ENCODE assay signal across 9 cellular contexts in genomic region chr21:36059823-36060158, GRCh38. TPM values are rescaled to one million over a fixed set of nuclear protein-coding genes. Genes with fewer than 3 reads are reported as not detected.
DNase-seq lines count a peak whose midpoint lies in the region; ATAC-seq, FAIRE-seq and TF ChIP-seq lines count a peak whose summit lies in the region.
"Had no signal": no experiment of that assay in that cellular context is flagged by ENCODE, and none has a peak within 500 bp of the region (broad histone marks: within the 10 kb centered on the region; RNA-seq: fewer than 3 reads in every experiment).

No MANE protein-coding gene starts in this region.

- SMC1A ChIA-PET in GM12878 (lab: Charles Lee; ENCODE audit: uncharacterized antibody, unreplicated experiment) = interaction anchor here (1.1 to 1.6 kb wide), 4 partner anchors 13 to 57 kb away, joined by 3 to 9 read pairs (median 4); no protein-coding TSS in a partner anchor

- no peaks in the 10 kb centered on the region for H3K27me3 ChIP-seq in MM.1S (replicated peaks; ENCODE audit: insufficient read depth, low read length)
- no peaks in the 10 kb centered on the region for H3K27me3 ChIP-seq in GM12878 (replicated peaks in 1 of 2; ENCODE audit: control insufficient read depth in 2 of 2, insufficient read depth in 2 of 2, low read length in 1 of 2)
- H3K27me3 ChIP-seq in stomach = no peaks in the 10 kb centered on the region

- H2AFZ ChIP-seq in MM.1S (ENCODE audit: low read length) (peak overlapping the region; percentile 81), GM12878 (ENCODE audit: control insufficient read depth, low read depth, low read length) (peak overlapping the region; percentile 73)

- RAD21 ChIA-PET in GM12878 (lab: Charles Lee; ENCODE audit: unreplicated experiment) = interaction anchor here (1.0 to 2.1 kb wide), 6 partner anchors 10 to 53 kb away, joined by 3 to 10 read pairs (median 4); partner anchors contain the start of gene CBR1

- TF ChIP-seq POLR2A in GM12878 (IDR thresholded peaks at IDR 0.05; ENCODE audit: low read depth, low read length) (no peak), stomach (IDR thresholded peaks at IDR 0.05) (no peak)

- H3F3A ChIP-seq in MM.1S (ENCODE audit: insufficient read depth, low read length) = peaks cover 10% of the 10 kb centered on the region

- H3K27ac ChIP-seq in HEK293 (ENCODE audit: extremely low read depth, low read depth, low read length) = peak overlapping the region; percentile 89
- H3K27ac ChIP-seq in MM.1S (ENCODE audit: low read length) = peak overlapping the region; percentile 77; the same call in 1 of the 2 replicates
- H3K27ac ChIP-seq in GM12878 (ENCODE audit: control insufficient read depth, insufficient read depth) = peak overlapping the region; percentile 79
- H3K27ac ChIP-seq in stomach = peak overlapping the region; percentile 91 to 94 (median 92)

- no peak for FAIRE-seq in GM12878 (lab: Jason Lieb, UNC)
- FAIRE-seq: endometrium had no signal

- peaks cover 24% of the 10 kb centered on the region for H3K4me1 Mint-ChIP-seq in activated CD4-positive, alpha-beta T cell treated with anti-CD3 and anti-CD28 coated beads, Interleukin-2, amount 10 ng/mL, durations not matched to agents 24 days and 14 days

- H3K4me1 ChIP-seq in HEK293 (ENCODE audit: control insufficient read depth, insufficient read depth, low read length) (peaks cover 8% of the 10 kb centered on the region; the same call in 1 of the 2 replicates), MM.1S (ENCODE audit: low read length) (peaks cover 10% of the 10 kb centered on the region; the same call in 1 of the 2 replicates), GM12878 (ENCODE audit: control insufficient read depth, insufficient read depth, low read length) (no peaks in the 10 kb centered on the region), stomach (peaks cover 11 to 30% (median 27%) of the 10 kb centered on the region in 4 donors)

- TF ChIP-seq EP300 in GM12878 (IDR thresholded peaks at IDR 0.05; ENCODE audit: borderline replicate concordance in 1 of 2, control insufficient read depth in 1 of 2, low read depth in 2 of 2, low read length in 2 of 2) = no peak
- no peak for TF ChIP-seq EP300 in stomach (IDR thresholded peaks at IDR 0.05)

- H3K79me2 ChIP-seq in MM.1S (ENCODE audit: low read length) (peaks cover 23% of the 10 kb centered on the region), GM12878 (ENCODE audit: control insufficient read depth, insufficient read depth, low read length) (peaks cover 10% of the 10 kb centered on the region)

- peak; percentile 73 for ATAC-seq in GM12878

- POLR2A ChIA-PET in HEK293 (lab: Yijun Ruan, JAX) (interaction anchor here (0.6 to 2.3 kb wide), 12 partner anchors 8 to 1172 kb away, joined by 3 to 58 read pairs (median 6); partner anchors contain the start of gene CBR1), GM12878 (lab: Charles Lee) (interaction anchor here (0.9 to 2.3 kb wide), 3 partner anchors 9 to 52 kb away, joined by 3 to 5 read pairs (median 5); no protein-coding TSS in a partner anchor)

- no peak for TF ChIP-seq RAD21 in GM12878 (IDR thresholded peaks at IDR 0.05; ENCODE audit: insufficient read depth, low read depth, low read length)

- peak overlapping the region; percentile 99 for H3K27ac Mint-ChIP-seq in activated CD4-positive, alpha-beta T cell treated with anti-CD3 and anti-CD28 coated beads, Interleukin-2, amount 10 ng/mL, durations not matched to agents 24 days and 14 days

- no peak for DNase-seq in activated CD4-positive, alpha-beta T cell treated with anti-CD3 and anti-CD28 coated beads, Interleukin-2, amount 10 ng/mL, durations not matched to agents 24 days and 14 days
- no peak for DNase-seq in activated CD4-positive, alpha-beta T cell treated with anti-CD3 and anti-CD28 coated beads for 1 hour
- DNase-seq in MM.1S = no peak
- DNase-seq in GM12878 (ENCODE audit: low read depth, low spot score) = no peak
- peak; percentile 79 for DNase-seq in islet precursor cell
- peak; percentile 30 for DNase-seq in stomach
- DNase-seq in NCI-H82 (lab: John Stamatoyannopoulos, UW) = no peak

- 2% methylated on average over 34 of the region's 34 CpGs for WGBS in GM12878 (ENCODE audit: insufficient coverage, insufficient replicate concordance, low lambda C conversion rate, missing lambda C conversion rate)
- 0% methylated on average over 33 to 34 of the region's 34 CpGs for WGBS in stomach, 5 donors

- no peaks in the 10 kb centered on the region for H3K9me2 ChIP-seq in MM.1S (replicated peaks; ENCODE audit: insufficient read depth, low read length)

- H3K36me3 Mint-ChIP-seq in activated CD4-positive, alpha-beta T cell treated with anti-CD3 and anti-CD28 coated beads, Interleukin-2, amount 10 ng/mL, durations not matched to agents 24 days and 14 days (ENCODE audit: low read depth) = peaks cover 35% of the 10 kb centered on the region

- peak overlapping the region; percentile 94 for H3K4me3 Mint-ChIP-seq in activated CD4-positive, alpha-beta T cell treated with anti-CD3 and anti-CD28 coated beads, Interleukin-2, amount 10 ng/mL, durations not matched to agents 24 days and 14 days

- H3K4me3 ChIP-seq in HEK293 (ENCODE audit: low read depth, low read length) (peak overlapping the region; percentile 55), MM.1S (ENCODE audit: low read length) (peak overlapping the region; percentile 78), GM12878 (peak overlapping the region; percentile 87), stomach (peak overlapping the region; percentile 75 to 99 (median 92))

- H3K4me2 ChIP-seq in MM.1S (ENCODE audit: low read depth, low read length) (peak overlapping the region; percentile 72), GM12878 (ENCODE audit: control insufficient read depth, insufficient read depth) (peak overlapping the region; percentile 56)

- H3K36me3 ChIP-seq in HEK293 (ENCODE audit: control insufficient read depth in 2 of 2, insufficient read depth in 1 of 2, low read length in 2 of 2) = peaks cover 36 to 38% of the 10 kb centered on the region in 2 experiments
- H3K36me3 ChIP-seq in MM.1S (replicated peaks; ENCODE audit: insufficient read depth, low read length) = peaks cover 7% of the 10 kb centered on the region; the same call in 1 of the 2 replicates
- peaks cover 2 to 17% of the 10 kb centered on the region in 2 experiments for H3K36me3 ChIP-seq in GM12878 (ENCODE audit: control insufficient read depth in 2 of 2, insufficient read depth in 2 of 2, low read length in 1 of 2)
- H3K36me3 ChIP-seq in stomach = peaks cover 24 to 39% (median 39%) of the 10 kb centered on the region in 4 donors

- peaks cover 1% of the 10 kb centered on the region for H3K27me3 Mint-ChIP-seq in activated CD4-positive, alpha-beta T cell treated with anti-CD3 and anti-CD28 coated beads, Interleukin-2, amount 10 ng/mL, durations not matched to agents 24 days and 14 days

- H4K20me1 ChIP-seq in MM.1S (ENCODE audit: insufficient read depth, low read length) (no peaks in the 10 kb centered on the region), GM12878 (ENCODE audit: control insufficient read depth, insufficient read depth) (no peaks in the 10 kb centered on the region)

- peak overlapping the region; percentile 60 for H3K9ac ChIP-seq in MM.1S (ENCODE audit: low read length)
- H3K9ac ChIP-seq in GM12878 (ENCODE audit: control insufficient read depth, insufficient read depth, low read length) = peak overlapping the region; percentile 74

- H3K9me3 ChIP-seq in HEK293 (ENCODE audit: control insufficient read depth, insufficient read depth, low read depth, low read length) (no peaks in the 10 kb centered on the region), MM.1S (replicated peaks; ENCODE audit: insufficient read depth, low read length) (no peaks in the 10 kb centered on the region), GM12878 (replicated peaks; ENCODE audit: control insufficient read depth, insufficient read depth, low read length) (no peaks in the 10 kb centered on the region; the same call in 2 of the 3 replicates), stomach (no peaks in the 10 kb centered on the region)

- TF ChIP-seq CTCF in HEK293 (tag by site-specific recombination; IDR thresholded peaks at IDR 0.05) (no peak), MM.1S (IDR thresholded peaks at IDR 0.05; ENCODE audit: low read length) (no peak), GM12878 (IDR thresholded peaks at IDR 0.05 in 2 of 3, conservative IDR thresholded peaks at IDR 0.05 in 1 of 3; ENCODE audit: control insufficient read depth in 2 of 3, extremely low read depth in 1 of 3, insufficient read depth in 1 of 3, low read depth in 3 of 3, low read length in 3 of 3) (no peak), stomach (IDR thresholded peaks at IDR 0.05) (no peak)

- TSS peak; percentile 62 for BruUV-seq in GM12878 (replicated peaks; lab: Mats Ljungman, UMichigan)

- in situ Hi-C loops in GM12878 (cut with MboI) = no loop called here

- intact Hi-C loops in activated CD4-positive, alpha-beta T cell treated with anti-CD3 and anti-CD28 coated beads, Interleukin-2, amount 10 ng/mL, durations not matched to agents 24 days and 14 days (cut with micrococcal nuclease) = loop anchor here (1.0 to 10.0 kb wide), 4 partner anchors 10 to 325 kb away; partner anchors contain the start of genes CHAF1B and MORC3
- intact Hi-C loops in GM12878 (cut with micrococcal nuclease; ENCODE audit: unreplicated experiment) = loop anchor here (2.0 kb wide), 1 partner anchor 39 kb away; no protein-coding TSS in a partner anchor
- intact Hi-C loops in stomach (cut with DNase I; ENCODE audit: low total_unique reads) = loop anchor here (5.0 kb wide), 1 partner anchor 53 kb away; no protein-coding TSS in a partner anchor

- CTCF ChIA-PET in HEK293 (lab: Yijun Ruan, JAX) = interaction anchor here (0.5 to 1.8 kb wide), 4 partner anchors 9 to 1504 kb away, joined by 3 to 6 read pairs (median 4); no protein-coding TSS in a partner anchor
- CTCF ChIA-PET in GM12878 (lab: Yijun Ruan, JAX) = interaction anchor here (0.8 to 2.3 kb wide), 8 partner anchors 17 to 65 kb away, joined by 3 to 6 read pairs (median 4); no protein-coding TSS in a partner anchor

- H3K9me3 Mint-ChIP-seq in activated CD4-positive, alpha-beta T cell treated with anti-CD3 and anti-CD28 coated beads, Interleukin-2, amount 10 ng/mL, durations not matched to agents 24 days and 14 days = no peaks in the 10 kb centered on the region

RNA-seq across cellular contexts. Expression of gene SETD4, which starts 0.5 kb away (rescaled TPM):
- total RNA-seq in activated CD4-positive, alpha-beta T cell treated with anti-CD3 and anti-CD28 coated beads, Interleukin-2, amount 10 ng/mL, durations not matched to agents 24 days and 14 days = 23.2 and 23.8 TPM in 2 replicates
- total RNA-seq in GM12878 (2013; cell fraction: nucleolus; rRNA removed) = 64.4 and 79.2 TPM in 2 replicates
- total RNA-seq in GM12878 (2014; rRNA removed) = 10.3 and 10.4 TPM in 2 replicates
- total RNA-seq in GM12878 (2014; rRNA removed; fragmentation: Illumina TruSeq; extraction: Trizol) = 14.6 and 15.0 TPM in 2 replicates
- 15.6 and 18.8 TPM in 2 replicates for total RNA-seq in GM12878 (2021)
- 7.3 TPM for polyA plus RNA-seq in GM12878 (2011; ENCODE audit: low read depth)
- 21.6 and 23.3 TPM in 2 replicates for polyA plus RNA-seq in GM12878 (2011; rRNA removed)
- 16.9 and 17.7 TPM in 2 replicates for polyA plus RNA-seq in GM12878 (2011; cell fraction: cytosol; rRNA removed)
- polyA plus RNA-seq in GM12878 (2011; cell fraction: nucleus; rRNA removed) = 39.9 and 45.9 TPM in 2 replicates
- polyA plus RNA-seq in GM12878 (2012) = 8.0 and 8.2 TPM in 2 replicates
- 18.3 and 21.6 TPM in 2 replicates for polyA plus RNA-seq in GM12878 (2014; fragmentation: Illumina TruSeq; extraction: Trizol)
- polyA plus RNA-seq in GM12878 (2014; fragmentation: Nextera tagmentation; extraction: Ambion mirVana) = 10 to 100 TPM; 26.2 to 37.0 TPM
- 17.6 TPM in 2 replicates for polyA plus RNA-seq in GM12878 (2014; rRNA removed)
- polyA plus RNA-seq in GM12878 (2016; fragmentation: Nextera tagmentation; extraction: Ambion mirVana) = 10 to 100 TPM; 18.0 to 22.6 TPM
- 17.3 and 26.0 TPM in 2 replicates for polyA minus RNA-seq in GM12878 (2011; rRNA and poly(A)+ RNA removed)
- 9.6 and 12.6 TPM in 2 replicates for polyA minus RNA-seq in GM12878 (2011; cell fraction: cytosol; rRNA and poly(A)+ RNA removed)
- polyA minus RNA-seq in GM12878 (2011; cell fraction: nucleus; rRNA and poly(A)+ RNA removed) = 15.8 and 25.6 TPM in 2 replicates
- total RNA-seq in stomach = 10 to 100 TPM; 11.6 to 87.5 (median 46.4) TPM
- polyA plus RNA-seq in stomach = 10 to 100 TPM in 2 of 3 donors, 1 to 10 TPM in 1; 6.9 to 19.6 (median 10.6) TPM

RNA-seq across cellular contexts. Expression of gene CBR1, which starts 10.0 kb away (rescaled TPM):
- 60.0 and 63.8 TPM in 2 replicates for total RNA-seq in activated CD4-positive, alpha-beta T cell treated with anti-CD3 and anti-CD28 coated beads, Interleukin-2, amount 10 ng/mL, durations not matched to agents 24 days and 14 days
- total RNA-seq in GM12878 (2013; cell fraction: nucleolus; rRNA removed) = 5.4 and 10.0 TPM in 2 replicates
- total RNA-seq in GM12878 (2014; rRNA removed) (103 and 116 TPM in 2 replicates), GM12878 (2014; rRNA removed; fragmentation: Illumina TruSeq; extraction: Trizol) (46.8 and 47.6 TPM in 2 replicates), GM12878 (2021) (66.6 and 68.0 TPM in 2 replicates), stomach (100 to 1,000 TPM in 3 of 5 donors, 10 to 100 TPM in 2; 79.9 to 372 (median 140) TPM)
- 16.0 TPM for polyA plus RNA-seq in GM12878 (2011; ENCODE audit: low read depth)
- polyA plus RNA-seq in GM12878 (2011; rRNA removed) (18.5 and 21.5 TPM in 2 replicates), GM12878 (2014; fragmentation: Illumina TruSeq; extraction: Trizol) (26.9 and 37.3 TPM in 2 replicates), GM12878 (2014; fragmentation: Nextera tagmentation; extraction: Ambion mirVana) (10 to 100 TPM; 16.9 to 42.2 TPM), GM12878 (2014; rRNA removed) (138 and 139 TPM in 2 replicates), GM12878 (2016; fragmentation: Nextera tagmentation; extraction: Ambion mirVana) (100 to 1,000 TPM; 119 to 126 TPM), stomach (100 to 1,000 TPM in 2 of 3 donors, 10 to 100 TPM in 1; 99.9 to 315 (median 169) TPM)
- polyA plus RNA-seq in GM12878 (2011; cell fraction: cytosol; rRNA removed) = 38.3 and 60.3 TPM in 2 replicates
- polyA plus RNA-seq in GM12878 (2011; cell fraction: nucleus; rRNA removed) = 24.5 and 34.7 TPM in 2 replicates
- 22.8 and 25.9 TPM in 2 replicates for polyA plus RNA-seq in GM12878 (2012)
- 8.2 and 14.3 TPM in 2 replicates for polyA minus RNA-seq in GM12878 (2011; rRNA and poly(A)+ RNA removed)
- 5.7 and 9.9 TPM in 2 replicates for polyA minus RNA-seq in GM12878 (2011; cell fraction: cytosol; rRNA and poly(A)+ RNA removed)
- 10.4 and 16.0 TPM in 2 replicates for polyA minus RNA-seq in GM12878 (2011; cell fraction: nucleus; rRNA and poly(A)+ RNA removed)

Comparison
In these comparisons a context has a peak if more than half of its experiments do, and no peak if none do; other contexts are left out.
1. DNase-seq: peak in islet precursor cell (single experiment) and stomach (single experiment); none in activated CD4-positive, alpha-beta T cell treated with anti-CD3 and anti-CD28 coated beads, Interleukin-2, amount 10 ng/mL, durations not matched to agents 24 days and 14 days (single experiment), activated CD4-positive, alpha-beta T cell treated with anti-CD3 and anti-CD28 coated beads for 1 hour (single experiment), MM.1S (single experiment), GM12878 (single experiment) and NCI-H82 (single experiment).
2. Peak in every context shown above with its lines, with median percentiles within 50 percentile points of each other: H3K27ac ChIP-seq and H3K4me3 ChIP-seq.